1 cellular context compared by ENCODE assay signal in genomic region chr15:89243046-89243690, GRCh38.
A peak's percentile ranks its signal among the peaks of the same experiment; 100 is the strongest.
TF ChIP-seq lines count a peak whose summit lies in the region.

No MANE protein-coding gene starts in this region.

TF ChIP-seq in H1, 55 proteins besides CTCF, POLR2A, EP300 and RAD21:
- TF ChIP-seq TAF1 (IDR thresholded peaks at IDR 0.05; ENCODE audit: low read depth, low read length) = no peak
- TF ChIP-seq CEBPB (IDR thresholded peaks at IDR 0.05; ENCODE audit: low read depth, low read length) = peak; percentile 80
